16 cellular contexts compared by ENCODE assay signal in genomic region chr3:111730143-111730542, GRCh38. TPM values are rescaled to one million over a fixed set of nuclear protein-coding genes. Genes with fewer than 3 reads are reported as not detected.
DNase-seq lines count a peak whose midpoint lies in the region; ATAC-seq, FAIRE-seq and TF ChIP-seq lines count a peak whose summit lies in the region.
"Had no signal": no experiment of that assay in that cellular context is flagged by ENCODE, and none has a peak within 500 bp of the region (broad histone marks: within the 10 kb centered on the region; RNA-seq: fewer than 3 reads in every experiment).

No MANE protein-coding gene starts in this region.

- H3K4me2 ChIP-seq in keratinocyte (ENCODE audit: control insufficient read depth, extremely low read depth, insufficient read depth, low read depth, low read length), result peak overlapping the region; percentile 81

- DNase-seq in MCF 10A (ENCODE audit: unreplicated experiment) (peak; percentile 48), breast epithelium (ENCODE audit: low spot score in 2 of 2) (no peak), bronchial epithelial cell (ENCODE audit: low read depth) (peak; percentile 94), keratinocyte (ENCODE audit: low read depth, low spot score) (no peak), vagina (ENCODE audit: extremely low spot score in 2 of 2) (no peak)
- DNase-seq in CD8-positive, alpha-beta T cell, result no peak
- DNase-seq: 8988T, COR-L47, DMS153, NCI-H1436 treated with DMSO at 0.1 percent for 48 hours, NCI-H2081, NCI-H510A treated with DMSO at 0.1 percent for 48 hours, RPMI8226 had no signal

- H3K27me3 Mint-ChIP-seq in MCF 10A (ENCODE audit: insufficient read depth, unreplicated experiment), result no peaks in the 10 kb centered on the region
- no peaks in the 10 kb centered on the region for H3K27me3 Mint-ChIP-seq in CD8-positive, alpha-beta T cell (ENCODE audit: low read depth)

- no peaks in the 10 kb centered on the region for H3K9me1 ChIP-seq in keratinocyte (ENCODE audit: control insufficient read depth, extremely low read depth, insufficient read depth, low read length)

- no peaks in the 10 kb centered on the region for H3K79me2 ChIP-seq in keratinocyte (ENCODE audit: control insufficient read depth, insufficient read depth, low read length)

- no TSS peak for BruUV-seq in MCF 10A (replicated peaks; lab: Mats Ljungman, UMichigan)

- FAIRE-seq in bronchial epithelial cell (lab: Jason Lieb, UNC), result no peak
- peak; percentile 93 for FAIRE-seq in keratinocyte (lab: Jason Lieb, UNC)

- H3K4me3 ChIP-seq in breast epithelium (no peak overlapping the region), bronchial epithelial cell (ENCODE audit: low read depth, low read length) (no peak overlapping the region), keratinocyte (ENCODE audit: control insufficient read depth in 2 of 3, extremely low read depth in 1 of 3, insufficient read depth in 2 of 3, low read depth in 1 of 3, low read length in 3 of 3) (peak overlapping the region in 1 of 3 experiments; percentile 24), vagina (no peak overlapping the region)
- no peak overlapping the region for H3K4me3 ChIP-seq in CD8-positive, alpha-beta T cell (ENCODE audit: low read depth, low read length)
- H3K4me3 ChIP-seq: HAP-1 had no signal

- H3K4me3 Mint-ChIP-seq in MCF 10A (ENCODE audit: unreplicated experiment), result no peak overlapping the region
- no peak overlapping the region for H3K4me3 Mint-ChIP-seq in CD8-positive, alpha-beta T cell

- intact Hi-C loops in MCF 10A (cut with micrococcal nuclease) (no loop called here), breast epithelium (cut with DNase I; ENCODE audit: low total_unique reads) (loop anchor here (2.0 kb wide), 1 partner anchor 39 kb away; no protein-coding TSS in a partner anchor), vagina (cut with DNase I) (loop anchor here (10.0 kb wide), 1 partner anchor 75 kb away; no protein-coding TSS in a partner anchor)
- intact Hi-C loops in CD8-positive, alpha-beta T cell (cut with DNase I, micrococcal nuclease), result no loop called here

- H3K9ac ChIP-seq in keratinocyte (ENCODE audit: control insufficient read depth, extremely low read depth, insufficient read depth, low read length), result peak overlapping the region; percentile 71

- dilution Hi-C loops in keratinocyte (cut with MboI; ENCODE audit: extremely low pct_ligation_motif_present, low sequenced_read_pairs), result no loop called here

- peak overlapping the region; percentile 34 for H2AFZ ChIP-seq in keratinocyte (ENCODE audit: control insufficient read depth, low read length)

- no peak for ATAC-seq in CD8-positive, alpha-beta T cell
- ATAC-seq in HG03097 (IDR thresholded peaks at IDR 0.05; ENCODE audit: low FRiP score, unreplicated experiment) (no peak), GM21619 (IDR thresholded peaks at IDR 0.05; ENCODE audit: unreplicated experiment) (no peak)

- H3K27ac Mint-ChIP-seq in MCF 10A (ENCODE audit: low read depth, unreplicated experiment), result peak overlapping the region; percentile 62
- no peak overlapping the region for H3K27ac Mint-ChIP-seq in CD8-positive, alpha-beta T cell

- TF ChIP-seq POLR2A in breast epithelium (IDR thresholded peaks at IDR 0.05), result no peak
- no peak for TF ChIP-seq POLR2A in vagina (IDR thresholded peaks at IDR 0.05)

- H3K27me3 ChIP-seq in breast epithelium, result no peaks in the 10 kb centered on the region
- H3K27me3 ChIP-seq in bronchial epithelial cell (ENCODE audit: control insufficient read depth, insufficient read depth, low read length), result no peaks in the 10 kb centered on the region
- no peaks in the 10 kb centered on the region for H3K27me3 ChIP-seq in keratinocyte (ENCODE audit: control insufficient read depth, extremely low read depth, insufficient read depth, low read length)
- H3K27me3 ChIP-seq in vagina, result no peaks in the 10 kb centered on the region
- H3K27me3 ChIP-seq in CD8-positive, alpha-beta T cell (ENCODE audit: insufficient read depth, low read length), result no peaks in the 10 kb centered on the region

- H3K9me3 Mint-ChIP-seq in MCF 10A (ENCODE audit: unreplicated experiment), result no peaks in the 10 kb centered on the region
- peaks cover 5% of the 10 kb centered on the region for H3K9me3 Mint-ChIP-seq in CD8-positive, alpha-beta T cell

- H4K20me1 ChIP-seq in keratinocyte (ENCODE audit: control insufficient read depth, extremely low read depth, insufficient read depth, low read length), result no peaks in the 10 kb centered on the region

- TF ChIP-seq CTCF in MCF 10A (IDR thresholded peaks at IDR 0.05; ENCODE audit: unreplicated experiment), result no peak
- no peak for TF ChIP-seq CTCF in breast epithelium (IDR thresholded peaks at IDR 0.05)
- TF ChIP-seq CTCF in bronchial epithelial cell (IDR thresholded peaks at IDR 0.05; ENCODE audit: insufficient read depth, low read length, severe bottlenecking), result no peak
- no peak for TF ChIP-seq CTCF in keratinocyte (optimal IDR thresholded peaks at IDR 0.05 in 1 of 3, IDR thresholded peaks at IDR 0.05 in 1 of 3, conservative IDR thresholded peaks at IDR 0.05 in 1 of 3; ENCODE audit: extremely low read depth in 1 of 3, insufficient read depth in 2 of 3, low read length in 3 of 3)
- TF ChIP-seq CTCF in vagina (IDR thresholded peaks at IDR 0.05), result no peak
- TF ChIP-seq CTCF in CD8-positive, alpha-beta T cell (IDR thresholded peaks at IDR 0.05), result no peak

- H3K9me3 ChIP-seq in breast epithelium (no peaks in the 10 kb centered on the region), keratinocyte (ENCODE audit: control insufficient read depth, low read depth, low read length) (no peaks in the 10 kb centered on the region), vagina (no peaks in the 10 kb centered on the region)
- no peaks in the 10 kb centered on the region for H3K9me3 ChIP-seq in CD8-positive, alpha-beta T cell (ENCODE audit: low read length)
- H3K9me3 ChIP-seq: HAP-1 had no signal

- H3K4me1 ChIP-seq in breast epithelium (peaks cover 0 to 3% of the 10 kb centered on the region in 2 donors), keratinocyte (ENCODE audit: control insufficient read depth, extremely low read depth, insufficient read depth, low read length) (peaks cover 47% of the 10 kb centered on the region), vagina (peaks cover 16% of the 10 kb centered on the region)
- H3K4me1 ChIP-seq in CD8-positive, alpha-beta T cell (ENCODE audit: insufficient read depth, low read length), result no peaks in the 10 kb centered on the region

- H3K4me1 Mint-ChIP-seq in MCF 10A (ENCODE audit: insufficient read depth, unreplicated experiment), result peaks cover 36% of the 10 kb centered on the region
- H3K4me1 Mint-ChIP-seq in CD8-positive, alpha-beta T cell (ENCODE audit: low read depth), result no peaks in the 10 kb centered on the region

- H3K27ac ChIP-seq in breast epithelium (no peak overlapping the region), keratinocyte (ENCODE audit: control insufficient read depth, insufficient read depth, low read length) (peak overlapping the region; percentile 95), vagina (peak overlapping the region; percentile 49)
- H3K27ac ChIP-seq in CD8-positive, alpha-beta T cell (ENCODE audit: low read depth, low read length), result no peak overlapping the region

- POLR2A ChIA-PET in MCF 10A (lab: Yijun Ruan, JAX), result interaction anchor here (0.6 to 3.3 kb wide), 12 partner anchors 8 to 175 kb away, joined by 3 to 46 read pairs (median 6); partner anchors contain the start of gene PHLDB2
- POLR2A ChIA-PET in CD8-positive, alpha-beta T cell (lab: Charles Lee), result no interaction called here

- H3K36me3 Mint-ChIP-seq in MCF 10A (ENCODE audit: insufficient read depth, unreplicated experiment), result no peaks in the 10 kb centered on the region
- peaks cover 3% of the 10 kb centered on the region for H3K36me3 Mint-ChIP-seq in CD8-positive, alpha-beta T cell

- no peaks in the 10 kb centered on the region for H3K36me3 ChIP-seq in breast epithelium
- no peaks in the 10 kb centered on the region for H3K36me3 ChIP-seq in bronchial epithelial cell (ENCODE audit: control insufficient read depth, insufficient read depth, low read length)
- H3K36me3 ChIP-seq in keratinocyte (ENCODE audit: control insufficient read depth in 2 of 2, extremely low read depth in 1 of 2, insufficient read depth in 2 of 2, low read length in 2 of 2), result peaks cover 0 to 4% of the 10 kb centered on the region in 2 experiments
- H3K36me3 ChIP-seq in vagina, result no peaks in the 10 kb centered on the region
- no peaks in the 10 kb centered on the region for H3K36me3 ChIP-seq in CD8-positive, alpha-beta T cell (ENCODE audit: insufficient read depth, low read length)
- H3K36me3 ChIP-seq: HAP-1 had no signal

- CTCF ChIA-PET in MCF 10A (lab: Yijun Ruan, JAX), result interaction anchor here (0.7 to 5.4 kb wide), 4 partner anchors 13 to 131 kb away, joined by 3 to 72 read pairs (median 11); no protein-coding TSS in a partner anchor
- CTCF ChIA-PET in CD8-positive, alpha-beta T cell (lab: Charles Lee), result interaction anchor here (0.7 to 3.2 kb wide), 3 partner anchors 12 to 14 kb away, joined by 3 to 14 read pairs (median 4); no protein-coding TSS in a partner anchor

RNA-seq across cellular contexts. Expression of gene PLCXD2, which starts 55.7 kb away (rescaled TPM):
- total RNA-seq in MCF 10A (2022) (2.8 TPM in 2 replicates), breast epithelium (1 to 10 TPM in 1 of 3 donors, under 1 TPM in 2; 0.16 to 1.3 (median 0.33) TPM), bronchial epithelial cell (12.1 and 30.5 TPM in 2 replicates), vagina (0.98 TPM)
- polyA plus RNA-seq in keratinocyte, result 5.9 to 10.9 TPM (median 9.8 TPM) in 3 replicates
- polyA plus RNA-seq in keratinocyte (2011; ENCODE audit: low read depth), result 2.6 TPM
- 10.5 and 14.0 TPM in 2 replicates for polyA plus RNA-seq in keratinocyte (2011; cell fraction: cytosol; rRNA removed)
- 9.5 and 10.5 TPM in 2 replicates for polyA plus RNA-seq in keratinocyte (2011; cell fraction: nucleus; rRNA removed)
- 2.2 and 9.5 TPM in 2 replicates for polyA plus RNA-seq in keratinocyte (2012; ENCODE audit: low replicate concordance)
- polyA minus RNA-seq in keratinocyte, result 4.2 to 14.5 TPM (median 5.5 TPM) in 3 replicates
- polyA minus RNA-seq in keratinocyte (2011; cell fraction: cytosol; rRNA and poly(A)+ RNA removed), result 3.1 TPM
- polyA minus RNA-seq in keratinocyte (2011; cell fraction: nucleus; rRNA and poly(A)+ RNA removed), result 16.5 and 29.0 TPM in 2 replicates
- total RNA-seq in CD8-positive, alpha-beta T cell, result 10 to 100 TPM; 52.6 to 52.8 TPM

Comparison
In these comparisons a context has a peak if more than half of its experiments do, and no peak if none do; other contexts are left out.
1. DNase-seq: peak in MCF 10A (single experiment) and bronchial epithelial cell (single experiment); none in breast epithelium (0 of 2), keratinocyte (single experiment), vagina (0 of 2) and CD8-positive, alpha-beta T cell (0 of 7).
2. intact Hi-C loops: an anchor here in breast epithelium (2.0 kb wide) and vagina (10.0 kb wide); none called in MCF 10A and CD8-positive, alpha-beta T cell.
3. H3K27ac ChIP-seq: peak in keratinocyte (single experiment) and vagina (single experiment); none in breast epithelium (0 of 2) and CD8-positive, alpha-beta T cell (single experiment).